ENCODE assay signal across 14 cellular contexts in genomic region chr21:42722153-42722552, GRCh38.
A peak's percentile ranks its signal among the peaks of the same experiment; 100 is the strongest.
DNase-seq lines count a peak whose midpoint lies in the region; TF ChIP-seq lines count a peak whose summit lies in the region.
"Had no signal": no experiment of that assay in that cellular context is flagged by ENCODE, and none has a peak within 500 bp of the region (broad histone marks: within the 10 kb centered on the region; RNA-seq: fewer than 3 reads in every experiment).

No MANE protein-coding gene starts in this region.

- no CpG with 5 or more reads among the region's 11 CpGs for WGBS in mesendoderm (ENCODE audit: extremely low coverage, insufficient coverage, low lambda C conversion rate)

- H3K79me1 ChIP-seq in mesendoderm (ENCODE audit: low read length) = no peaks in the 10 kb centered on the region

- H3K9me3 Mint-ChIP-seq in type B pancreatic cell = no peaks in the 10 kb centered on the region
- H3K9me3 Mint-ChIP-seq: CD4-positive, CD25-positive, alpha-beta regulatory T cell had no signal

- H3K4me2 ChIP-seq in mesendoderm (ENCODE audit: low read length) = no peak overlapping the region

- H3K27me3 Mint-ChIP-seq in type B pancreatic cell = peaks cover 3% of the 10 kb centered on the region
- H3K27me3 Mint-ChIP-seq: CD4-positive, CD25-positive, alpha-beta regulatory T cell had no signal

- H3K4me1 ChIP-seq in colonic mucosa (peaks cover 25% of the 10 kb centered on the region), mesendoderm (ENCODE audit: control insufficient read depth, low read depth, low read length) (no peaks in the 10 kb centered on the region)

- H3K4ac ChIP-seq in mesendoderm (ENCODE audit: low read depth, low read length) = no peak overlapping the region

- H3K4me3 ChIP-seq in colonic mucosa = no peak overlapping the region
- H3K4me3 ChIP-seq in mesendoderm (ENCODE audit: low read length) = no peak overlapping the region
- H3K4me3 ChIP-seq: GM23248 had no signal

- H2BK15ac ChIP-seq in mesendoderm (replicated peaks; ENCODE audit: low read depth) = no peak overlapping the region

- H3K9ac ChIP-seq in colonic mucosa (ENCODE audit: low read depth in 2 of 2, low read length in 2 of 2) (peak overlapping the region in 1 of 2 donors; percentile 89), mesendoderm (ENCODE audit: low read length) (no peak overlapping the region)
- H3K9ac ChIP-seq: GM23248 had no signal

- H3K18ac ChIP-seq in mesendoderm (ENCODE audit: low read length) = no peak overlapping the region

- DNase-seq in NCI-H526 (lab: John Stamatoyannopoulos, UW) = peak; percentile 93
- no peak for DNase-seq in colonic mucosa
- no peak for DNase-seq in mesendoderm
- DNase-seq in type B pancreatic cell (ENCODE audit: extremely low spot score, unreplicated experiment) = no peak
- no peak for DNase-seq in RKO (ENCODE audit: low spot score)
- no peak for DNase-seq in NCI-H748 treated with DMSO at 0.1 percent for 48 hours (lab: John Stamatoyannopoulos, UW)
- no peak for DNase-seq in glomerular visceral epithelial cell (ENCODE audit: extremely low spot score)
- DNase-seq: CD4-positive, CD25-positive, alpha-beta regulatory T cell; DMS79; GM23248; NCI-H1048; NCI-H187; NCI-H446; NCI-H82 had no signal

- H3K56ac ChIP-seq in mesendoderm (ENCODE audit: low read length) = peak overlapping the region; percentile 3

- H3K4me1 Mint-ChIP-seq in type B pancreatic cell (ENCODE audit: unreplicated experiment) = peaks cover 35% of the 10 kb centered on the region

- H3K36me3 Mint-ChIP-seq in type B pancreatic cell = peaks cover 4% of the 10 kb centered on the region

- H3K23ac ChIP-seq in mesendoderm (ENCODE audit: low read length) = no peak overlapping the region

- H2BK120ac ChIP-seq in mesendoderm (ENCODE audit: low read depth, low read length) = no peak overlapping the region

- peak overlapping the region; percentile 59 for H3K27ac Mint-ChIP-seq in type B pancreatic cell

- TF ChIP-seq CTCF in colonic mucosa (IDR thresholded peaks at IDR 0.05) (no peak), type B pancreatic cell (conservative IDR thresholded peaks at IDR 0.05) (no peak)

- H4K8ac ChIP-seq in mesendoderm (ENCODE audit: low read depth, low read length) = no peak overlapping the region

- no peak overlapping the region for H4K5ac ChIP-seq in mesendoderm (ENCODE audit: low read length)

- H3K4me3 Mint-ChIP-seq in type B pancreatic cell = no peak overlapping the region
- H3K4me3 Mint-ChIP-seq: CD4-positive, CD25-positive, alpha-beta regulatory T cell had no signal

- no peak overlapping the region for H2AK5ac ChIP-seq in mesendoderm (ENCODE audit: low read length)

- no peaks in the 10 kb centered on the region for H3K79me2 ChIP-seq in mesendoderm (ENCODE audit: control insufficient read depth, insufficient read depth, low read length)

- H2BK5ac ChIP-seq in mesendoderm (ENCODE audit: low read length) = no peak overlapping the region

- H3K27ac ChIP-seq in colonic mucosa (peak overlapping the region; percentile 66), mesendoderm (ENCODE audit: low read depth, low read length) (no peak overlapping the region)
- H3K27ac ChIP-seq: GM23248 had no signal

- H3K36me3 ChIP-seq in colonic mucosa = no peaks in the 10 kb centered on the region
- H3K36me3 ChIP-seq in mesendoderm (ENCODE audit: control insufficient read depth, insufficient read depth, low read length) = no peaks in the 10 kb centered on the region

- intact Hi-C loops in colonic mucosa (cut with DNase I) = loop anchor here (5.0 kb wide), 1 partner anchor 65 kb away; no protein-coding TSS in a partner anchor

- no peaks in the 10 kb centered on the region for H3K9me3 ChIP-seq in colonic mucosa

- H3K27me3 ChIP-seq in colonic mucosa (no peaks in the 10 kb centered on the region), mesendoderm (ENCODE audit: insufficient read depth, low read length, poor library complexity) (no peaks in the 10 kb centered on the region)

Comparison
In these comparisons a context has a peak if more than half of its experiments do, and no peak if none do; other contexts are left out.
1. DNase-seq: peak in NCI-H526 (2 of 2); none in colonic mucosa (single experiment), mesendoderm (single experiment), type B pancreatic cell (single experiment), RKO (single experiment), NCI-H748 treated with DMSO at 0.1 percent for 48 hours (single experiment) and glomerular visceral epithelial cell (single experiment).